ENCODE assay signal across 2 cellular contexts in genomic region chr19:55226273-55226672, GRCh38.
TF ChIP-seq lines count a peak whose summit lies in the region.

No MANE protein-coding gene starts in this region.

TF ChIP-seq in GM12878, 131 proteins besides CTCF, POLR2A, EP300 and RAD21 (continues in another document):
- TF ChIP-seq REST (IDR thresholded peaks at IDR 0.05; ENCODE audit: low read depth, low read length) (no peak), PRDM15 (CRISPR knock-in tag; IDR thresholded peaks at IDR 0.05) (no peak), SUPT20H (IDR thresholded peaks at IDR 0.05; ENCODE audit: borderline replicate concordance, control insufficient read depth, low read depth, low read length) (no peak), POU2F2 (IDR thresholded peaks at IDR 0.05; ENCODE audit: borderline replicate concordance, low read depth, low read length) (no peak), E4F1 (IDR thresholded peaks at IDR 0.05; ENCODE audit: borderline replicate concordance, partially characterized antibody) (no peak), MYB (IDR thresholded peaks at IDR 0.05; ENCODE audit: borderline replicate concordance, low read depth, low read length) (no peak), IRF5 (IDR thresholded peaks at IDR 0.05; ENCODE audit: borderline replicate concordance) (no peak)

TF ChIP-seq in GM23338, 12 proteins besides CTCF, POLR2A, EP300 and RAD21:
- no peak for TF ChIP-seq POLR2AphosphoS5 (IDR thresholded peaks at IDR 0.05; ENCODE audit: low read depth)
- TF ChIP-seq EZH2phosphoT487 (IDR thresholded peaks at IDR 0.05; ENCODE audit: unreplicated experiment): no peak
- no peak for TF ChIP-seq ZNF114 (CRISPR knock-in tag; IDR thresholded peaks at IDR 0.05)
- no peak for TF ChIP-seq NANOG (IDR thresholded peaks at IDR 0.05; ENCODE audit: borderline replicate concordance)
- TF ChIP-seq ZNF331 (CRISPR knock-in tag; IDR thresholded peaks at IDR 0.05; ENCODE audit: low read depth): no peak
- no peak for TF ChIP-seq CREB1 (CRISPR knock-in tag; IDR thresholded peaks at IDR 0.05; ENCODE audit: low read depth)
- TF ChIP-seq REST (IDR thresholded peaks at IDR 0.05; ENCODE audit: unreplicated experiment): no peak
- no peak for TF ChIP-seq ZNF462 (CRISPR knock-in tag; IDR thresholded peaks at IDR 0.05)
- TF ChIP-seq EZH2 (IDR thresholded peaks at IDR 0.05; ENCODE audit: low read depth, unreplicated experiment): no peak
